8 cellular contexts compared by ENCODE assay signal in the genomic region with DNA sequence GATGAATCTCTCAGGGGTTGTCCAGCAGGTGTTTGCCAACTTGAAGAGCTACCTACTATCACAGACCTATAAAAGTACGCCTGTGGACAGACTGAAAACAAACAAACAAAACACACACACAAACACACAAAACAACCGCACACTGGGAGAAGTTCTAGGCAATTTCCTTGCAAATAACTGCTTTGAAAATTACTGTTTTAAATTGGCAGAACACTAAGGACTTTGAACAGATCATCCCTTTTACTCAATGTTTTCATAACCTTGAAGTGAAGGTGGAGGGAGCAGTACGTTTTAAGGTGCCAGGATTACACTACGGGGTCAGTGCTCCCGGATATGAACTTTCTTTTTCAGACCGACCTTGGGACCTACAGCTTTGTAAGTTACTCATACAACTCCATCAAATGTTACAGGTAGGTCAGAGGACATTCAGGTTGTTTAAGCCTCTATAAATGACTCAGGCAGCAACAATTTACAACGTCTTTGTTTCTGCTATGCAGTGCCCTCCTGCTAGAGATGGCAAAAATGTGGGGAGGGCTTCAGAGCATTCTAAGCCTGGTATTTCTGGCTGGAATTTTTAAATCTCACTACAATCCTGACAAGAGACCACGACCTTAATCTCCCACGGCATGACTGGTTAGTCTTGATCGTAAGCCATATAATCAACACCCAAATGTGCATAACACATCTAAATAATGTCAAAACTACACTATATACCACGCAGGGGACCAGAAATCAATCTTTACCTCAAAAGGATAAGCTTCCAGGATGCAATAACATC. TPM values are rescaled to one million over a fixed set of nuclear protein-coding genes. Genes with fewer than 3 reads are reported as not detected.
A peak's percentile ranks its signal among the peaks of the same experiment; 100 is the strongest.
DNase-seq lines count a peak whose midpoint lies in the region; ATAC-seq and TF ChIP-seq lines count a peak whose summit lies in the region.

No MANE protein-coding gene starts in this region.

- H3K4me3 ChIP-seq in AG04449 (ENCODE audit: low read depth, low read length), result peak overlapping the region; percentile 88
- peak overlapping the region; percentile 74 to 96 for H3K4me3 ChIP-seq in ascending aorta
- peak overlapping the region; percentile 75 for H3K4me3 ChIP-seq in thymus (ENCODE audit: low read length)

- intact Hi-C loops in ascending aorta (cut with DNase I), result loop anchor here (2.0 to 5.0 kb wide), 2 partner anchors 44 to 1522 kb away; a partner anchor contains a TSS
- intact Hi-C loops in left colon (cut with DNase I, micrococcal nuclease), result no loop called here

- TF ChIP-seq CTCF in AG04449 (IDR thresholded peaks at IDR 0.05; ENCODE audit: insufficient read depth, low read length, missing control alignments) (no peak), ascending aorta (IDR thresholded peaks at IDR 0.05) (no peak)

- ATAC-seq in left colon, result peak; percentile 62
- ATAC-seq in HG03520 (IDR thresholded peaks at IDR 0.05; ENCODE audit: unreplicated experiment), result no peak
- no peak for ATAC-seq in HG02678 (IDR thresholded peaks at IDR 0.05; ENCODE audit: unreplicated experiment)

- POLR2A ChIA-PET in AG04449 (lab: Yijun Ruan, JAX), result interaction anchor here (0.6 to 4.4 kb wide), 5 partner anchors 12 to 24 kb away, joined by 3 to 102 read pairs (median 7); no protein-coding TSS in a partner anchor

- no peak for DNase-seq in AG04449 (ENCODE audit: low read depth, low spot score)
- DNase-seq in HT1080 (ENCODE audit: low read depth), result peak; percentile 82
- no peak for DNase-seq in ascending aorta (ENCODE audit: low spot score in 2 of 2)
- peak; percentile 34 to 73 for DNase-seq in left colon
- DNase-seq in AML-193 (lab: John Stamatoyannopoulos, UW), result no peak

- H3K9me3 ChIP-seq in ascending aorta, result no peaks in the 10 kb centered on the region
- no peaks in the 10 kb centered on the region for H3K9me3 ChIP-seq in thymus (ENCODE audit: control insufficient read depth)

- 76% methylated on average over 11 of the region's 11 CpGs for WGBS in thymus

- H3K4me1 ChIP-seq in ascending aorta, result peaks cover 0 to 20% of the 10 kb centered on the region in 2 donors
- H3K4me1 ChIP-seq in thymus (ENCODE audit: control insufficient read depth, insufficient read depth, low read length), result peaks cover 34% of the 10 kb centered on the region

- CTCF ChIA-PET in AG04449 (lab: Yijun Ruan, JAX), result interaction anchor here (0.6 to 8.7 kb wide), 6 partner anchors 9 to 47 kb away, joined by 3 to 133 read pairs (median 4); no protein-coding TSS in a partner anchor

- H3K36me3 ChIP-seq in ascending aorta, result peaks cover 0 to 16% of the 10 kb centered on the region in 2 donors
- H3K36me3 ChIP-seq in thymus (ENCODE audit: control insufficient read depth, insufficient read depth), result peaks cover 6% of the 10 kb centered on the region

- H3K27ac ChIP-seq in ascending aorta (peak overlapping the region; percentile 95 to 98), thymus (ENCODE audit: low read depth) (peak overlapping the region; percentile 19)

- H3K27me3 ChIP-seq in ascending aorta, result no peaks in the 10 kb centered on the region
- H3K27me3 ChIP-seq in thymus (ENCODE audit: control insufficient read depth, insufficient read depth), result no peaks in the 10 kb centered on the region

RNA-seq across cellular contexts. Expression of a gene that starts 1.4 kb away (rescaled TPM):
- 225 and 403 TPM in 2 replicates for total RNA-seq in HT1080 (2014; rRNA removed; shearing (Covaris generic))
- 351 and 414 TPM in 2 replicates for polyA plus RNA-seq in HT1080 (2015; cell fraction: cytosol; rRNA removed)
- 1,087 and 1,109 TPM in 2 replicates for polyA plus RNA-seq in HT1080 (2015; cell fraction: nucleus; rRNA removed)
- total RNA-seq in ascending aorta (18.4 TPM), left colon (100 to 1,000 TPM in 1 of 2 donors, 10 to 100 TPM in 1; 61.6 to 128 TPM)
- 47.0 TPM for polyA plus RNA-seq in thymus

RNA-seq across cellular contexts. Expression of a gene that starts 59.9 kb away (rescaled TPM):
- total RNA-seq in HT1080 (2014; rRNA removed; shearing (Covaris generic)), result 52.5 and 56.4 TPM in 2 replicates
- polyA plus RNA-seq in HT1080 (2015; cell fraction: cytosol; rRNA removed), result 48.3 and 53.1 TPM in 2 replicates
- 19.1 and 20.9 TPM in 2 replicates for polyA plus RNA-seq in HT1080 (2015; cell fraction: nucleus; rRNA removed)
- total RNA-seq in ascending aorta (26.5 TPM), left colon (10 to 100 TPM; 30.7 to 32.2 TPM)
- polyA plus RNA-seq in thymus, result 37.2 TPM

Comparison
In these comparisons a context has a peak if more than half of its experiments do, and no peak if none do; other contexts are left out.
1. DNase-seq: peak in HT1080 (single experiment) and left colon (2 of 2); none in AG04449 (single experiment), ascending aorta (0 of 2) and AML-193 (0 of 2).
2. Peak in every context shown above with its lines, with median percentiles within 50 percentile points of each other: H3K4me3 ChIP-seq.